ENCODE assay signal across 24 cellular contexts in genomic region chr20:43973671-43974450, GRCh38. TPM values are rescaled to one million over a fixed set of nuclear protein-coding genes. Genes with fewer than 3 reads are reported as not detected.
"Had no signal": no experiment of that assay in that cellular context is flagged by ENCODE, and none has a peak within 500 bp of the region (broad histone marks: within the 10 kb centered on the region; RNA-seq: fewer than 3 reads in every experiment).

No MANE protein-coding gene starts in this region.

- H3K27ac ChIP-seq: esophagus squamous epithelium, neutrophil, right lobe of liver, testis, uterus, WERI-Rb-1 had no signal

- H3K36me3 ChIP-seq: esophagus squamous epithelium, neutrophil, right lobe of liver, uterus, WERI-Rb-1 had no signal

- H3K4me3 ChIP-seq: esophagus squamous epithelium, right lobe of liver, testis, uterus had no signal

- H3K9me3 ChIP-seq: esophagus squamous epithelium, neutrophil, right lobe of liver, testis, uterus had no signal

- H3K4me1 ChIP-seq: right lobe of liver, testis, uterus had no signal

- H3K27me3 ChIP-seq: right lobe of liver, testis, uterus had no signal

- ATAC-seq: activated CD8-positive, alpha-beta memory T cell treated with anti-CD3 and anti-CD28 coated beads, Interleukin-2, amount 10 ng/mL, durations not matched to agents 7 days and 5 days; left ventricle myocardium superior; right lobe of liver had no signal

- DNase-seq: activated CD4-positive, alpha-beta memory T cell treated with anti-CD3 and anti-CD28 coated beads for 36 hours; activated CD4-positive, alpha-beta T cell treated with anti-CD3 and anti-CD28 coated beads, Interleukin-2, amount 10 ng/mL, durations not matched to agents 24 days and 14 days; activated CD4-positive, CD25-positive, alpha-beta regulatory T cell treated with anti-CD3 and anti-CD28 coated beads, Interleukin-2, amount 50 U/mL, for 72 hours; activated CD8-positive, alpha-beta memory T cell treated with anti-CD3 and anti-CD28 coated beads, Interleukin-2, amount 10 ng/mL, durations not matched to agents 7 days and 5 days; activated gamma-delta T cell treated with Interleukin-2 at 50 U/mL for 16 hours; activated T-cell treated with anti-CD3 and anti-CD28 coated beads for 4 hours; effector CD8-positive, alpha-beta T cell; esophagus squamous epithelium; foreskin melanocyte; glutamatergic neuron; left ventricle myocardium superior; stimulated activated CD4-positive, alpha-beta T cell treated with anti-CD3 and anti-CD28 coated beads, Interleukin-2, amount 100 ng/mL, for 48 hours; stimulated activated naive CD4-positive, alpha-beta T cell treated with Interleukin-2 at 50 U/mL for 16 hours; SW 1271; T-helper 9 cell; testis; uterus; WERI-Rb-1 had no signal

RNA-seq across cellular contexts. Expression of gene TOX2, which starts 59.2 kb away (rescaled TPM):
- total RNA-seq: bronchial epithelial cell, osteocyte, renal cortical epithelial cell, skeletal muscle tissue had no signal
